ENCODE assay signal across 1 cellular context in genomic region chr20:33423875-33424274, GRCh38.
TF ChIP-seq lines count a peak whose summit lies in the region.

No MANE protein-coding gene starts in this region.

TF ChIP-seq in K562, 482 proteins besides CTCF, POLR2A, EP300 and RAD21:
- TF ChIP-seq, protein P1, sequence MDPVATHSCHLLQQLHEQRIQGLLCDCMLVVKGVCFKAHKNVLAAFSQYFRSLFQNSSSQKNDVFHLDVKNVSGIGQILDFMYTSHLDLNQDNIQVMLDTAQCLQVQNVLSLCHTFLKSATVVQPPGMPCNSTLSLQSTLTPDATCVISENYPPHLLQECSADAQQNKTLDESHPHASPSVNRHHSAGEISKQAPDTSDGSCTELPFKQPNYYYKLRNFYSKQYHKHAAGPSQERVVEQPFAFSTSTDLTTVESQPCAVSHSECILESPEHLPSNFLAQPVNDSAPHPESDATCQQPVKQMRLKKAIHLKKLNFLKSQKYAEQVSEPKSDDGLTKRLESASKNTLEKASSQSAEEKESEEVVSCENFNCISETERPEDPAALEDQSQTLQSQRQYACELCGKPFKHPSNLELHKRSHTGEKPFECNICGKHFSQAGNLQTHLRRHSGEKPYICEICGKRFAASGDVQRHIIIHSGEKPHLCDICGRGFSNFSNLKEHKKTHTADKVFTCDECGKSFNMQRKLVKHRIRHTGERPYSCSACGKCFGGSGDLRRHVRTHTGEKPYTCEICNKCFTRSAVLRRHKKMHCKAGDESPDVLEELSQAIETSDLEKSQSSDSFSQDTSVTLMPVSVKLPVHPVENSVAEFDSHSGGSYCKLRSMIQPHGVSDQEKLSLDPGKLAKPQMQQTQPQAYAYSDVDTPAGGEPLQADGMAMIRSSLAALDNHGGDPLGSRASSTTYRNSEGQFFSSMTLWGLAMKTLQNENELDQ (CRISPR knock-in tag; IDR thresholded peaks at IDR 0.05; ENCODE audit: borderline replicate concordance) = 0 out of 2 replicates have a peak, but pooled peaks have one; percentile 26
